In the genomic region with DNA sequence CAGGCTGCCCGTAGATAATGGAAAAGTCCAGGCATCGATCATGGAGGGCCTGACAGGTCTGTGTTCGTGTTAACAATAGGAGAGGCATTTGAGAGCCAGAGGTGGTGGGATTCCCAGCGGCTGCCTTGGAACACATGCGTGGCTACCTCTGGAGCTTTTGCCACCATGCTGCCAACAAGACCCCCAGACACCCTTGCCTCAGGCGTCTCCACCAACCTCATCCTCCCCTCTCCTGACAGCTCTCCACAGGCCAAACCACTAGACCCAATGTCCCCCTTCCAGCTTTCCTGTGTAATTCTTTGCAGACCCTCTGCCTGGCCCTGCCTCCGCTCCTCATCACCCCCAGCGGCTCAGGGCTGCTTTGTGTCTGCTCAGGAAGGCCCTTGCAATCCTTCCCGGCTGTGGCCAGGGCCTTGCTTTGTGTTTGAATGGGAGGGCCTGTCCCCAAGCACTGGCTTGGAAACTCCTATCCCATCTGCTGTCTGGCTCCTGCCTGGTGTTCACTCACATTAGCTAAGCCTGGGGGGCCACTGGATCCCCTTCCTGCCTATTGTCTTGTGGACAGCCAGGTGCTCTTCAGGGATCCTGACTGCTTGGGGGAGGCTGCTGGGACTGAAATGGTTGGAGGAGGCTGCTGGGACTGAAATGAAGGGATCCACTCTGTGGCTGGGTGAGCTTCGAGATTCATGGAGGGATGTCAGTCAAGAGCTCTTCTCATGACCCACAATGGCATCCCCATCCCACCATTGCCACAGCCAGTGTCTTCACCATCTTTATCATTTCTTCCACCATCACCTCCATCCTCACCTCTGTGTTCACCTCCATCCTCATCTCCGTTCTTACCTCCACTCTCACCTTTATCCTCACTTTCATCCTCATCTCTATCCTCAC, we compare ENCODE assay signal across 2 cellular contexts.
TF ChIP-seq lines count a peak whose summit lies in the region.

No MANE protein-coding gene starts in this region.

TF ChIP-seq in SK-N-SH, 30 proteins besides CTCF, POLR2A, EP300 and RAD21 (continued from another document):
- TF ChIP-seq, protein P1, sequence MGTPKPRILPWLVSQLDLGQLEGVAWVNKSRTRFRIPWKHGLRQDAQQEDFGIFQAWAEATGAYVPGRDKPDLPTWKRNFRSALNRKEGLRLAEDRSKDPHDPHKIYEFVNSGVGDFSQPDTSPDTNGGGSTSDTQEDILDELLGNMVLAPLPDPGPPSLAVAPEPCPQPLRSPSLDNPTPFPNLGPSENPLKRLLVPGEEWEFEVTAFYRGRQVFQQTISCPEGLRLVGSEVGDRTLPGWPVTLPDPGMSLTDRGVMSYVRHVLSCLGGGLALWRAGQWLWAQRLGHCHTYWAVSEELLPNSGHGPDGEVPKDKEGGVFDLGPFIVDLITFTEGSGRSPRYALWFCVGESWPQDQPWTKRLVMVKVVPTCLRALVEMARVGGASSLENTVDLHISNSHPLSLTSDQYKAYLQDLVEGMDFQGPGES (IDR thresholded peaks at IDR 0.05; ENCODE audit: low read depth, low read length) = no peak
- no peak for TF ChIP-seq RCOR1 (IDR thresholded peaks at IDR 0.05; ENCODE audit: low read length)
- TF ChIP-seq TEAD4 (IDR thresholded peaks at IDR 0.05; ENCODE audit: borderline replicate concordance, insufficient read depth) = no peak
- no peak for TF ChIP-seq GABPA (IDR thresholded peaks at IDR 0.05; ENCODE audit: low read depth)
- TF ChIP-seq TAF1 (IDR thresholded peaks at IDR 0.05; ENCODE audit: borderline replicate concordance, low read depth, low read length) = no peak
- no peak for TF ChIP-seq USF2 (IDR thresholded peaks at IDR 0.05; ENCODE audit: borderline replicate concordance, low read depth, low read length)
- TF ChIP-seq SIN3A (IDR thresholded peaks at IDR 0.05; ENCODE audit: borderline replicate concordance, low read depth, low read length) = no peak
- TF ChIP-seq CHD2 (IDR thresholded peaks at IDR 0.05; ENCODE audit: low read length, partially characterized antibody) = no peak
- TF ChIP-seq RXRA (IDR thresholded peaks at IDR 0.05; ENCODE audit: borderline replicate concordance, low read depth) = no peak
- TF ChIP-seq MEF2A (IDR thresholded peaks at IDR 0.05; ENCODE audit: borderline replicate concordance, low read depth) = no peak
- no peak for TF ChIP-seq NFIC (IDR thresholded peaks at IDR 0.05; ENCODE audit: borderline replicate concordance)
- no peak for TF ChIP-seq MAX (IDR thresholded peaks at IDR 0.05; ENCODE audit: low read depth)

TF ChIP-seq in SK-N-SH treated with all-trans-retinoic acid at 6 μM for 48 hours, 23 proteins besides CTCF, POLR2A, EP300 and RAD21 (continued from another document):
- TF ChIP-seq, protein P2, sequence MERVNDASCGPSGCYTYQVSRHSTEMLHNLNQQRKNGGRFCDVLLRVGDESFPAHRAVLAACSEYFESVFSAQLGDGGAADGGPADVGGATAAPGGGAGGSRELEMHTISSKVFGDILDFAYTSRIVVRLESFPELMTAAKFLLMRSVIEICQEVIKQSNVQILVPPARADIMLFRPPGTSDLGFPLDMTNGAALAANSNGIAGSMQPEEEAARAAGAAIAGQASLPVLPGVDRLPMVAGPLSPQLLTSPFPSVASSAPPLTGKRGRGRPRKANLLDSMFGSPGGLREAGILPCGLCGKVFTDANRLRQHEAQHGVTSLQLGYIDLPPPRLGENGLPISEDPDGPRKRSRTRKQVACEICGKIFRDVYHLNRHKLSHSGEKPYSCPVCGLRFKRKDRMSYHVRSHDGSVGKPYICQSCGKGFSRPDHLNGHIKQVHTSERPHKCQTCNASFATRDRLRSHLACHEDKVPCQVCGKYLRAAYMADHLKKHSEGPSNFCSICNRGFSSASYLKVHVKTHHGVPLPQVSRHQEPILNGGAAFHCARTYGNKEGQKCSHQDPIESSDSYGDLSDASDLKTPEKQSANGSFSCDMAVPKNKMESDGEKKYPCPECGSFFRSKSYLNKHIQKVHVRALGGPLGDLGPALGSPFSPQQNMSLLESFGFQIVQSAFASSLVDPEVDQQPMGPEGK (CRISPR knock-in tag; IDR thresholded peaks at IDR 0.05; ENCODE audit: borderline replicate concordance) = no peak
- no peak for TF ChIP-seq ARNTL (CRISPR knock-in tag; IDR thresholded peaks at IDR 0.05; ENCODE audit: borderline replicate concordance, low read depth)
- no peak for TF ChIP-seq SNAI2 (CRISPR knock-in tag; IDR thresholded peaks at IDR 0.05)
- TF ChIP-seq ZNF8 (CRISPR knock-in tag; IDR thresholded peaks at IDR 0.05) = no peak
- no peak for TF ChIP-seq ESRRG (CRISPR knock-in tag; IDR thresholded peaks at IDR 0.05)
- no peak for TF ChIP-seq ISL1 (CRISPR knock-in tag; IDR thresholded peaks at IDR 0.05)
- TF ChIP-seq TSHZ2 (CRISPR knock-in tag; IDR thresholded peaks at IDR 0.05) = no peak
- TF ChIP-seq ZNF565 (CRISPR knock-in tag; conservative IDR thresholded peaks at IDR 0.05; ENCODE audit: low read depth) = no peak
- TF ChIP-seq ZFP3 (CRISPR knock-in tag; IDR thresholded peaks at IDR 0.05) = no peak
- TF ChIP-seq ZC3H10 (CRISPR knock-in tag; IDR thresholded peaks at IDR 0.05) = no peak
- TF ChIP-seq RARB (CRISPR knock-in tag; IDR thresholded peaks at IDR 0.05) = no peak
- no peak for TF ChIP-seq BACH2 (CRISPR knock-in tag; IDR thresholded peaks at IDR 0.05; ENCODE audit: borderline replicate concordance)
- no peak for TF ChIP-seq ZNF70 (CRISPR knock-in tag; IDR thresholded peaks at IDR 0.05)
- TF ChIP-seq ZFP30 (CRISPR knock-in tag; IDR thresholded peaks at IDR 0.05) = no peak
- no peak for TF ChIP-seq CSDC2 (CRISPR knock-in tag; IDR thresholded peaks at IDR 0.05)
- TF ChIP-seq TOX (CRISPR knock-in tag; IDR thresholded peaks at IDR 0.05; ENCODE audit: borderline replicate concordance) = no peak
- no peak for TF ChIP-seq TCF4 (CRISPR knock-in tag; IDR thresholded peaks at IDR 0.05; ENCODE audit: borderline replicate concordance)
